ENCODE assay signal across 8 cellular contexts in the genomic region with DNA sequence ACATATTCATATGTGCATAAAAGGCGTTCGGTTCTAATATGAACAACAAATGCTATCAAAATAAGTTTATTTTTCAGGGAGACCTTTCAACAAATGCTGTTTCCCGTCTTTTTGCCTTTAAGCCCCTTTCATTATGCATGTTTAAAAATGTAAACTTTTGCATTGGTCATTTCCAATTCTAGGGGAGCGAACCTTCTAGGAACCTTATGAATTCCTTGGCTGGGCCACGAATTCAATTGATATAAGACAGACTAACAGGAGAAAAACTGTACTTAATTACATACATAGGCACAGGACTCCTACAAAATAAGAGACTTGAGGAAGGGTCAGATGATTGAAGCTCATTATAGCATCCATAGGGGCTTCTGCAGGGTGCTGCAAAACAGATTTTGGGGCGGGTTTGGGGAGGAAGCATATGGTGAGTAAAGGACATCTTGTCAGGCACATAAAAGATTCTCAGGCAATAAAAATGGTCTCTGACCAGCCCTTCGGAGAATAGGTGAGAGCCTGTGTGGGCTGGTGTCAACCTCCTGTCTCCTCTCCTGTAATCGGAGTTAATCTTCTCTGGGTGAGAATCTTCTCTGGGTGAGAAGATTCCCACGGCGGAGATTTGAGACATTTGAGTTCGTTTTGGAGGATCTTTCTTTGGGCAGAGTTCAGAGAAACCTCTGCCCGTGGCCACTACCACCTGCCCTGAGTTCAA. TPM values are rescaled to one million over a fixed set of nuclear protein-coding genes. Genes with fewer than 3 reads are reported as not detected.
A peak's percentile ranks its signal among the peaks of the same experiment; 100 is the strongest.
DNase-seq lines count a peak whose midpoint lies in the region; ATAC-seq and TF ChIP-seq lines count a peak whose summit lies in the region.

No MANE protein-coding gene starts in this region.

- no peaks in the 10 kb centered on the region for H3K9me3 ChIP-seq in esophagus squamous epithelium
- no peaks in the 10 kb centered on the region for H3K9me3 ChIP-seq in skeletal muscle tissue (ENCODE audit: control insufficient read depth in 3 of 3, low read length in 3 of 3)

- H3K9me3 Mint-ChIP-seq in activated T-cell treated with anti-CD3 and anti-CD28 coated beads, Interleukin-2, amount 50 U/mL, for 72 hours = no peaks in the 10 kb centered on the region
- no peaks in the 10 kb centered on the region for H3K9me3 Mint-ChIP-seq in WTC11

- no peak for ATAC-seq in activated T-cell treated with anti-CD3 and anti-CD28 coated beads, Interleukin-2, amount 50 U/mL, for 72 hours (replicated peaks in 1 of 2)
- no peak for ATAC-seq in WTC11

- POLR2A ChIA-PET in WTC11 (lab: Charles Lee) = no interaction called here

- peaks cover 0 to 3% of the 10 kb centered on the region in 2 donors for H3K36me3 Mint-ChIP-seq in activated T-cell treated with anti-CD3 and anti-CD28 coated beads, Interleukin-2, amount 50 U/mL, for 72 hours (ENCODE audit: insufficient read depth in 2 of 2)
- no peaks in the 10 kb centered on the region for H3K36me3 Mint-ChIP-seq in WTC11

- in situ Hi-C loops in KBM-7 (cut with MboI; ENCODE audit: low pct_unique_long_range_greater_than_20kb, low sequenced_read_pairs) = no loop called here

- H3K36me3 ChIP-seq in esophagus squamous epithelium (no peaks in the 10 kb centered on the region), skeletal muscle tissue (ENCODE audit: control insufficient read depth in 3 of 3, insufficient read depth in 3 of 3, low read length in 3 of 3) (no peaks in the 10 kb centered on the region)

- WGBS in esophagus squamous epithelium, 2 donors = 48 to 55% methylated on average over 11 to 12 of the region's 12 CpGs

- H3K27me3 Mint-ChIP-seq in activated T-cell treated with anti-CD3 and anti-CD28 coated beads, Interleukin-2, amount 50 U/mL, for 72 hours (ENCODE audit: low read depth) = peaks cover 72% of the 10 kb centered on the region
- peaks cover 54% of the 10 kb centered on the region for H3K27me3 Mint-ChIP-seq in WTC11 (ENCODE audit: low read depth)

- peak overlapping the region; percentile 59 for H3K27ac Mint-ChIP-seq in activated T-cell treated with anti-CD3 and anti-CD28 coated beads, Interleukin-2, amount 50 U/mL, for 72 hours
- H3K27ac Mint-ChIP-seq in WTC11 = no peak overlapping the region

- no peak for DNase-seq in activated T-cell treated with anti-CD3 and anti-CD28 coated beads, Interleukin-2, amount 50 U/mL, for 72 hours
- DNase-seq in activated T-cell treated with anti-CD3 and anti-CD28 coated beads for 4 hours (no peak), WTC11 (ENCODE audit: low spot score) (no peak), esophagus squamous epithelium (lab: John Stamatoyannopoulos, UW) (no peak), cortex of kidney (lab: John Stamatoyannopoulos, UW) (no peak), NCI-H128 (lab: John Stamatoyannopoulos, UW; ENCODE audit: unreplicated experiment) (no peak), KBM-7 (no peak)

- H3K4me3 ChIP-seq in esophagus squamous epithelium (peak overlapping the region; percentile 50 to 75 (median 52)), skeletal muscle tissue (ENCODE audit: low read length in 3 of 3) (peak overlapping the region in 2 of 3 donors; percentile 54 to 70)

- H3K27me3 ChIP-seq in esophagus squamous epithelium = peaks cover 0 to 94% (median 4%) of the 10 kb centered on the region in 4 donors
- H3K27me3 ChIP-seq in skeletal muscle tissue (ENCODE audit: control insufficient read depth in 3 of 3, insufficient read depth in 3 of 3, low read length in 3 of 3) = peaks cover 65 to 70% (median 69%) of the 10 kb centered on the region in 3 donors

- CTCF ChIA-PET in WTC11 (lab: Charles Lee) = interaction anchor here (1.6 to 2.8 kb wide), 3 partner anchors 40 to 257 kb away, joined by 7 to 9 read pairs (median 8); no protein-coding TSS in a partner anchor

- H3K27ac ChIP-seq in esophagus squamous epithelium (no peak overlapping the region), skeletal muscle tissue (ENCODE audit: low read depth, low read length) (no peak overlapping the region)

- TF ChIP-seq CTCF in WTC11 (IDR thresholded peaks at IDR 0.05) (no peak), esophagus squamous epithelium (IDR thresholded peaks at IDR 0.05) (no peak)

- intact Hi-C loops in esophagus squamous epithelium (cut with DNase I) = no loop called here

- peaks cover 7 to 41% (median 14%) of the 10 kb centered on the region in 3 donors for H3K4me1 ChIP-seq in esophagus squamous epithelium
- peaks cover 12 to 22% (median 15%) of the 10 kb centered on the region in 3 donors for H3K4me1 ChIP-seq in skeletal muscle tissue (ENCODE audit: control insufficient read depth in 3 of 3, insufficient read depth in 3 of 3, low read length in 3 of 3)

- no peak for TF ChIP-seq POLR2A in esophagus squamous epithelium (IDR thresholded peaks at IDR 0.05)

- H3K4me1 Mint-ChIP-seq in activated T-cell treated with anti-CD3 and anti-CD28 coated beads, Interleukin-2, amount 50 U/mL, for 72 hours (ENCODE audit: low read depth) = peaks cover 65% of the 10 kb centered on the region
- H3K4me1 Mint-ChIP-seq in WTC11 = peaks cover 61% of the 10 kb centered on the region

- H3K9ac ChIP-seq in skeletal muscle tissue (ENCODE audit: low read depth in 1 of 3, low read length in 3 of 3) = no peak overlapping the region

- peak overlapping the region; percentile 83 to 90 for H3K4me3 Mint-ChIP-seq in activated T-cell treated with anti-CD3 and anti-CD28 coated beads, Interleukin-2, amount 50 U/mL, for 72 hours
- H3K4me3 Mint-ChIP-seq in WTC11 = peak overlapping the region; percentile 80

TF ChIP-seq in WTC11, 78 proteins besides CTCF, POLR2A, EP300 and RAD21 (continues in another document):
- TF ChIP-seq CREB1 (CRISPR knock-in tag; IDR thresholded peaks at IDR 0.05) (no peak), TP53 (CRISPR knock-in tag; IDR thresholded peaks at IDR 0.05) (no peak), JAZF1 (CRISPR knock-in tag; IDR thresholded peaks at IDR 0.05) (no peak), NFYB (CRISPR knock-in tag; conservative IDR thresholded peaks at IDR 0.05; ENCODE audit: low read depth) (no peak), GRHL2 (CRISPR knock-in tag; IDR thresholded peaks at IDR 0.05; ENCODE audit: insufficient replicate concordance, severe bottlenecking) (no peak), ZNF138 (CRISPR knock-in tag; conservative IDR thresholded peaks at IDR 0.05) (no peak)
- TF ChIP-seq, protein P1, sequence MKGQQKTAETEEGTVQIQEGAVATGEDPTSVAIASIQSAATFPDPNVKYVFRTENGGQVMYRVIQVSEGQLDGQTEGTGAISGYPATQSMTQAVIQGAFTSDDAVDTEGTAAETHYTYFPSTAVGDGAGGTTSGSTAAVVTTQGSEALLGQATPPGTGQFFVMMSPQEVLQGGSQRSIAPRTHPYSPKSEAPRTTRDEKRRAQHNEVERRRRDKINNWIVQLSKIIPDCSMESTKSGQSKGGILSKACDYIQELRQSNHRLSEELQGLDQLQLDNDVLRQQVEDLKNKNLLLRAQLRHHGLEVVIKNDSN (CRISPR knock-in tag; IDR thresholded peaks at IDR 0.05) = no peak
- TF ChIP-seq, protein P2, sequence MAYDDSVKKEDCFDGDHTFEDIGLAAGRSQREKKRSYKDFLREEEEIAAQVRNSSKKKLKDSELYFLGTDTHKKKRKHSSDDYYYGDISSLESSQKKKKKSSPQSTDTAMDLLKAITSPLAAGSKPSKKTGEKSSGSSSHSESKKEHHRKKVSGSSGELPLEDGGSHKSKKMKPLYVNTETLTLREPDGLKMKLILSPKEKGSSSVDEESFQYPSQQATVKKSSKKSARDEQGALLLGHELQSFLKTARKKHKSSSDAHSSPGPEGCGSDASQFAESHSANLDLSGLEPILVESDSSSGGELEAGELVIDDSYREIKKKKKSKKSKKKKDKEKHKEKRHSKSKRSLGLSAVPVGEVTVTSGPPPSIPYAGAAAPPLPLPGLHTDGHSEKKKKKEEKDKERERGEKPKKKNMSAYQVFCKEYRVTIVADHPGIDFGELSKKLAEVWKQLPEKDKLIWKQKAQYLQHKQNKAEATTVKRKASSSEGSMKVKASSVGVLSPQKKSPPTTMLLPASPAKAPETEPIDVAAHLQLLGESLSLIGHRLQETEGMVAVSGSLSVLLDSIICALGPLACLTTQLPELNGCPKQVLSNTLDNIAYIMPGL (CRISPR knock-in tag; IDR thresholded peaks at IDR 0.05) = no peak
- TF ChIP-seq, protein P3, sequence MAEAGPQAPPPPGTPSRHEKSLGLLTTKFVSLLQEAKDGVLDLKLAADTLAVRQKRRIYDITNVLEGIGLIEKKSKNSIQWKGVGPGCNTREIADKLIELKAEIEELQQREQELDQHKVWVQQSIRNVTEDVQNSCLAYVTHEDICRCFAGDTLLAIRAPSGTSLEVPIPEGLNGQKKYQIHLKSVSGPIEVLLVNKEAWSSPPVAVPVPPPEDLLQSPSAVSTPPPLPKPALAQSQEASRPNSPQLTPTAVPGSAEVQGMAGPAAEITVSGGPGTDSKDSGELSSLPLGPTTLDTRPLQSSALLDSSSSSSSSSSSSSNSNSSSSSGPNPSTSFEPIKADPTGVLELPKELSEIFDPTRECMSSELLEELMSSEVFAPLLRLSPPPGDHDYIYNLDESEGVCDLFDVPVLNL (CRISPR knock-in tag; IDR thresholded peaks at IDR 0.05; ENCODE audit: borderline replicate concordance, low read depth) = no peak
- TF ChIP-seq, protein P4, sequence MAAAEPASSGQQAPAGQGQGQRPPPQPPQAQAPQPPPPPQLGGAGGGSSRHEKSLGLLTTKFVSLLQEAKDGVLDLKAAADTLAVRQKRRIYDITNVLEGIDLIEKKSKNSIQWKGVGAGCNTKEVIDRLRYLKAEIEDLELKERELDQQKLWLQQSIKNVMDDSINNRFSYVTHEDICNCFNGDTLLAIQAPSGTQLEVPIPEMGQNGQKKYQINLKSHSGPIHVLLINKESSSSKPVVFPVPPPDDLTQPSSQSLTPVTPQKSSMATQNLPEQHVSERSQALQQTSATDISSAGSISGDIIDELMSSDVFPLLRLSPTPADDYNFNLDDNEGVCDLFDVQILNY (CRISPR knock-in tag; IDR thresholded peaks at IDR 0.05) = no peak

RNA-seq across cellular contexts. Expression of a gene that starts 1.7 kb away (rescaled TPM):
- total RNA-seq in activated T-cell treated with anti-CD3 and anti-CD28 coated beads, Interleukin-2, amount 50 U/mL, for 72 hours = 10 to 100 TPM in 1 of 2 donors, 1 to 10 TPM in 1; 5.4 to 13.7 TPM
- 3.9 to 4.9 TPM (median 4.7 TPM) in 3 replicates for total RNA-seq in WTC11 (2021)
- total RNA-seq in esophagus squamous epithelium = 1 to 10 TPM; 1.9 to 5.6 (median 3.6) TPM
- 8.9 TPM for total RNA-seq in skeletal muscle tissue
